ENCODE assay signal across 10 cellular contexts in genomic region chr12:11578461-11578993, GRCh38.
DNase-seq lines count a peak whose midpoint lies in the region; ATAC-seq and TF ChIP-seq lines count a peak whose summit lies in the region.
"Had no signal": no experiment of that assay in that cellular context is flagged by ENCODE, and none has a peak within 500 bp of the region (broad histone marks: within the 10 kb centered on the region; RNA-seq: fewer than 3 reads in every experiment).

No MANE protein-coding gene starts in this region.

- peak; percentile 82 for ATAC-seq in GM18517 (IDR thresholded peaks at IDR 0.05; ENCODE audit: unreplicated experiment)
- ATAC-seq in GM19463 (IDR thresholded peaks at IDR 0.05; ENCODE audit: unreplicated experiment): peak; percentile 65
- peak; percentile 44 for ATAC-seq in HG03025 (IDR thresholded peaks at IDR 0.05; ENCODE audit: low FRiP score, unreplicated experiment)
- ATAC-seq in activated T-helper 17 cell treated with anti-CD3 and anti-CD28 coated beads, Interleukin-2, amount 50 U/mL, for 72 hours (replicated peaks): peak; percentile 75
- ATAC-seq: left cardiac atrium had no signal

- no peaks in the 10 kb centered on the region for H3K9me3 Mint-ChIP-seq in activated T-helper 17 cell treated with anti-CD3 and anti-CD28 coated beads, Interleukin-2, amount 50 U/mL, for 72 hours
- H3K9me3 Mint-ChIP-seq: central memory CD8-positive, alpha-beta T cell had no signal

- intact Hi-C loops in lower leg skin (cut with DNase I; ENCODE audit: low total_unique reads): no loop called here
- intact Hi-C loops in head of caudate nucleus (cut with DNase I): no loop called here

- whole genome bisulfite sequencing in lower leg skin, 2 donors: 87 to 89% methylated on average over 3 of the region's 3 CpGs

- no peak for DNase-seq in lower leg skin (ENCODE audit: low spot score in 2 of 2)
- DNase-seq in head of caudate nucleus: no peak
- DNase-seq in foreskin melanocyte: no peak
- DNase-seq: DMS53, left cardiac atrium had no signal

- no peak overlapping the region for H3K4me3 ChIP-seq in lower leg skin (ENCODE audit: low read depth, poor library complexity, severe bottlenecking)

- no peak for TF ChIP-seq CTCF in lower leg skin (IDR thresholded peaks at IDR 0.05)

- peak overlapping the region; percentile 24 for H3K27ac Mint-ChIP-seq in activated T-helper 17 cell treated with anti-CD3 and anti-CD28 coated beads, Interleukin-2, amount 50 U/mL, for 72 hours

- no peaks in the 10 kb centered on the region for H3K27me3 Mint-ChIP-seq in activated T-helper 17 cell treated with anti-CD3 and anti-CD28 coated beads, Interleukin-2, amount 50 U/mL, for 72 hours

- H3K4me3 Mint-ChIP-seq in activated T-helper 17 cell treated with anti-CD3 and anti-CD28 coated beads, Interleukin-2, amount 50 U/mL, for 72 hours: no peak overlapping the region
- H3K4me3 Mint-ChIP-seq: central memory CD8-positive, alpha-beta T cell had no signal

- no peak for TF ChIP-seq POLR2A in lower leg skin (IDR thresholded peaks at IDR 0.05)

- no peaks in the 10 kb centered on the region for H3K36me3 Mint-ChIP-seq in activated T-helper 17 cell treated with anti-CD3 and anti-CD28 coated beads, Interleukin-2, amount 50 U/mL, for 72 hours (ENCODE audit: low read depth)

- peaks cover 4% of the 10 kb centered on the region for H3K4me1 Mint-ChIP-seq in activated T-helper 17 cell treated with anti-CD3 and anti-CD28 coated beads, Interleukin-2, amount 50 U/mL, for 72 hours
